ENCODE assay signal across 1 cellular context in the genomic region with DNA sequence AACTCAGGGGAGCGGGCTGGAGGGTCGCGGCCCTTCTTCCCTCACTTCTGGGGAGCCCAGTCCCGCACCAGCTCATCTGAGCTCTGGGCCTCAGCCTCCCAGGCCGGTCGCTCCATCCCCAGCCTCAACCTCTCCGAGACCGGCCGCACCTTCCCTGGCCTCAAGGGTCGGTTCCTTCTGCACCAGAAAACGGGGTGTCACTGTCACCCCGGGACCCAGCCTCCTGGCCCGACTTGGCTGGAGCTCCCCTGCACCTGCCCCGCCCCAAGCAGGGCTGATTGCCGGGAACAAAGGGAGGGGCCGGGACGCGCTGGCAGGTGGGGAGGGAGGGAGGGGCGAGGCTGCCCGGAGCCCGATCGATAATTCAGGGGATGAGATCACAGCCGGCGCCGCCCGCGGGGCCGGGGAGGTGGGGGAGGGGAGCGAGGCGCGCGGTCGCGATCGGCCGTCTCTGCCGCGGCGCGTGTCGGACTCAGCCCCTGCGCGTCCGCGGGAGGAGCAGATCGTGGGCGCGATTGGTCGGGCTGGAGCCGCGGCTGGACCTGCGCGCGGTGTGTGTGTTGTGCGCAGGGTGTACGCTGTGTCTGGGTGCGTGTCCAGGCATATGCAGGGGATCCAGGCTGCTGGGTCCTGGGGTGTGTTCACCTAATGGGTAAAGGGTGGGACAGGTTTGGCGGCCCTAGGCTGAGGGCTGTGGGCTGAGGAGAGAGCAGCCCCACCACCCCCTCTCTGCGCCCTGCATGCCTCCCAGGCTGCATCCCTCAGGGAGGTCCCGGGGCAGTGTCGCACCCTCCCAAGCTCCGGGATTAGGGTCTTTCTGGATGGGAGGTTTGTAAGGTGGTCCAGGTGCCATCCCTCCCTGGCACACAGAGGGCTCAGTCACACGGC.
A peak's percentile ranks its signal among the peaks of the same experiment; 100 is the strongest.
TF ChIP-seq lines count a peak whose summit lies in the region.

No MANE protein-coding gene starts in this region.

TF ChIP-seq in HepG2, 621 proteins besides CTCF, POLR2A, EP300 and RAD21 (continued from another document and continues in another):
- TF ChIP-seq, protein P1, sequence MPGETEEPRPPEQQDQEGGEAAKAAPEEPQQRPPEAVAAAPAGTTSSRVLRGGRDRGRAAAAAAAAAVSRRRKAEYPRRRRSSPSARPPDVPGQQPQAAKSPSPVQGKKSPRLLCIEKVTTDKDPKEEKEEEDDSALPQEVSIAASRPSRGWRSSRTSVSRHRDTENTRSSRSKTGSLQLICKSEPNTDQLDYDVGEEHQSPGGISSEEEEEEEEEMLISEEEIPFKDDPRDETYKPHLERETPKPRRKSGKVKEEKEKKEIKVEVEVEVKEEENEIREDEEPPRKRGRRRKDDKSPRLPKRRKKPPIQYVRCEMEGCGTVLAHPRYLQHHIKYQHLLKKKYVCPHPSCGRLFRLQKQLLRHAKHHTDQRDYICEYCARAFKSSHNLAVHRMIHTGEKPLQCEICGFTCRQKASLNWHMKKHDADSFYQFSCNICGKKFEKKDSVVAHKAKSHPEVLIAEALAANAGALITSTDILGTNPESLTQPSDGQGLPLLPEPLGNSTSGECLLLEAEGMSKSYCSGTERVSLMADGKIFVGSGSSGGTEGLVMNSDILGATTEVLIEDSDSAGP (CRISPR knock-in tag; IDR thresholded peaks at IDR 0.05; ENCODE audit: borderline replicate concordance) = peak; percentile 51; the same call in 1 of the 2 replicates
- TF ChIP-seq, protein P2, sequence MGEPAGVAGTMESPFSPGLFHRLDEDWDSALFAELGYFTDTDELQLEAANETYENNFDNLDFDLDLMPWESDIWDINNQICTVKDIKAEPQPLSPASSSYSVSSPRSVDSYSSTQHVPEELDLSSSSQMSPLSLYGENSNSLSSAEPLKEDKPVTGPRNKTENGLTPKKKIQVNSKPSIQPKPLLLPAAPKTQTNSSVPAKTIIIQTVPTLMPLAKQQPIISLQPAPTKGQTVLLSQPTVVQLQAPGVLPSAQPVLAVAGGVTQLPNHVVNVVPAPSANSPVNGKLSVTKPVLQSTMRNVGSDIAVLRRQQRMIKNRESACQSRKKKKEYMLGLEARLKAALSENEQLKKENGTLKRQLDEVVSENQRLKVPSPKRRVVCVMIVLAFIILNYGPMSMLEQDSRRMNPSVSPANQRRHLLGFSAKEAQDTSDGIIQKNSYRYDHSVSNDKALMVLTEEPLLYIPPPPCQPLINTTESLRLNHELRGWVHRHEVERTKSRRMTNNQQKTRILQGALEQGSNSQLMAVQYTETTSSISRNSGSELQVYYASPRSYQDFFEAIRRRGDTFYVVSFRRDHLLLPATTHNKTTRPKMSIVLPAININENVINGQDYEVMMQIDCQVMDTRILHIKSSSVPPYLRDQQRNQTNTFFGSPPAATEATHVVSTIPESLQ (CRISPR knock-in tag; conservative IDR thresholded peaks at IDR 0.05) = no peak
- TF ChIP-seq SRF (IDR thresholded peaks at IDR 0.05; ENCODE audit: low read depth, low read length) = no peak
- TF ChIP-seq ZFP37 (CRISPR knock-in tag; IDR thresholded peaks at IDR 0.05; ENCODE audit: borderline replicate concordance) = no peak
- no peak for TF ChIP-seq ARID2 (CRISPR knock-in tag; IDR thresholded peaks at IDR 0.05; ENCODE audit: borderline replicate concordance)
- TF ChIP-seq ZNF709 (CRISPR knock-in tag; IDR thresholded peaks at IDR 0.05) = no peak
- TF ChIP-seq, protein P3, sequence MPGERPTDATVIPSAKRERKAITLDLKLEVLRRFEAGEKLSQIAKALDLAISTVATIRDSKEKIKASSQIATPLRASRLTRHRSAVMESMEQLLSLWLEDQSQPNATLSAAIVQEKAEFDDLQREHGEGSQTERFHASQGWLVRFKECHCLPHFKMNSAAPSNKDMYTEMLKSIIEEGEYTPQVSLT (CRISPR knock-in tag; IDR thresholded peaks at IDR 0.05; ENCODE audit: borderline replicate concordance, low read depth) = no peak
- TF ChIP-seq SRY (CRISPR knock-in tag; IDR thresholded peaks at IDR 0.05) = no peak
- TF ChIP-seq, protein P4, sequence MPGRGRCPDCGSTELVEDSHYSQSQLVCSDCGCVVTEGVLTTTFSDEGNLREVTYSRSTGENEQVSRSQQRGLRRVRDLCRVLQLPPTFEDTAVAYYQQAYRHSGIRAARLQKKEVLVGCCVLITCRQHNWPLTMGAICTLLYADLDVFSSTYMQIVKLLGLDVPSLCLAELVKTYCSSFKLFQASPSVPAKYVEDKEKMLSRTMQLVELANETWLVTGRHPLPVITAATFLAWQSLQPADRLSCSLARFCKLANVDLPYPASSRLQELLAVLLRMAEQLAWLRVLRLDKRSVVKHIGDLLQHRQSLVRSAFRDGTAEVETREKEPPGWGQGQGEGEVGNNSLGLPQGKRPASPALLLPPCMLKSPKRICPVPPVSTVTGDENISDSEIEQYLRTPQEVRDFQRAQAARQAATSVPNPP (CRISPR knock-in tag; IDR thresholded peaks at IDR 0.05) = no peak
- TF ChIP-seq, protein P5, sequence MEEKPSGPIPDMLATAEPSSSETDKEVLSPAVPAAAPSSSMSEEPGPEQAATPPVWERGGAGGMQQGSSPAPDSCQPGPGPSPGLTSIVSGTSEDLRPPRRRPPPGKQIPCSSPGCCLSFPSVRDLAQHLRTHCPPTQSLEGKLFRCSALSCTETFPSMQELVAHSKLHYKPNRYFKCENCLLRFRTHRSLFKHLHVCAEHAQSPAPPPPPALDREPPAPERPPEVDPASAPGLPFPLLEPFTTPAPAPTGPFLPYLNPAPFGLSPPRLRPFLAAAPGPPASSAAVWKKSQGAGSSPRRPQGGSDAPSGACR (CRISPR knock-in tag; IDR thresholded peaks at IDR 0.05) = no peak
- no peak for TF ChIP-seq PTBP1 (IDR thresholded peaks at IDR 0.05; ENCODE audit: low read depth, low read length, poor library complexity, severe bottlenecking)
- peak; percentile 79; the same call in 1 of the 2 replicates for TF ChIP-seq ZNF383 (CRISPR knock-in tag; IDR thresholded peaks at IDR 0.05; ENCODE audit: borderline replicate concordance)
- TF ChIP-seq ZNF615 (CRISPR knock-in tag; IDR thresholded peaks at IDR 0.05; ENCODE audit: borderline replicate concordance) = no peak
- TF ChIP-seq, protein P6, sequence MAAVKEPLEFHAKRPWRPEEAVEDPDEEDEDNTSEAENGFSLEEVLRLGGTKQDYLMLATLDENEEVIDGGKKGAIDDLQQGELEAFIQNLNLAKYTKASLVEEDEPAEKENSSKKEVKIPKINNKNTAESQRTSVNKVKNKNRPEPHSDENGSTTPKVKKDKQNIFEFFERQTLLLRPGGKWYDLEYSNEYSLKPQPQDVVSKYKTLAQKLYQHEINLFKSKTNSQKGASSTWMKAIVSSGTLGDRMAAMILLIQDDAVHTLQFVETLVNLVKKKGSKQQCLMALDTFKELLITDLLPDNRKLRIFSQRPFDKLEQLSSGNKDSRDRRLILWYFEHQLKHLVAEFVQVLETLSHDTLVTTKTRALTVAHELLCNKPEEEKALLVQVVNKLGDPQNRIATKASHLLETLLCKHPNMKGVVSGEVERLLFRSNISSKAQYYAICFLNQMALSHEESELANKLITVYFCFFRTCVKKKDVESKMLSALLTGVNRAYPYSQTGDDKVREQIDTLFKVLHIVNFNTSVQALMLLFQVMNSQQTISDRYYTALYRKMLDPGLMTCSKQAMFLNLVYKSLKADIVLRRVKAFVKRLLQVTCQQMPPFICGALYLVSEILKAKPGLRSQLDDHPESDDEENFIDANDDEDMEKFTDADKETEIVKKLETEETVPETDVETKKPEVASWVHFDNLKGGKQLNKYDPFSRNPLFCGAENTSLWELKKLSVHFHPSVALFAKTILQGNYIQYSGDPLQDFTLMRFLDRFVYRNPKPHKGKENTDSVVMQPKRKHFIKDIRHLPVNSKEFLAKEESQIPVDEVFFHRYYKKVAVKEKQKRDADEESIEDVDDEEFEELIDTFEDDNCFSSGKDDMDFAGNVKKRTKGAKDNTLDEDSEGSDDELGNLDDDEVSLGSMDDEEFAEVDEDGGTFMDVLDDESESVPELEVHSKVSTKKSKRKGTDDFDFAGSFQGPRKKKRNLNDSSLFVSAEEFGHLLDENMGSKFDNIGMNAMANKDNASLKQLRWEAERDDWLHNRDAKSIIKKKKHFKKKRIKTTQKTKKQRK (IDR thresholded peaks at IDR 0.05; ENCODE audit: low read length) = no peak
- TF ChIP-seq DPF2 (CRISPR knock-in tag; IDR thresholded peaks at IDR 0.05; ENCODE audit: borderline replicate concordance, low read depth) = peak; percentile 14; the same call in 1 of the 2 replicates
- TF ChIP-seq, protein P7, sequence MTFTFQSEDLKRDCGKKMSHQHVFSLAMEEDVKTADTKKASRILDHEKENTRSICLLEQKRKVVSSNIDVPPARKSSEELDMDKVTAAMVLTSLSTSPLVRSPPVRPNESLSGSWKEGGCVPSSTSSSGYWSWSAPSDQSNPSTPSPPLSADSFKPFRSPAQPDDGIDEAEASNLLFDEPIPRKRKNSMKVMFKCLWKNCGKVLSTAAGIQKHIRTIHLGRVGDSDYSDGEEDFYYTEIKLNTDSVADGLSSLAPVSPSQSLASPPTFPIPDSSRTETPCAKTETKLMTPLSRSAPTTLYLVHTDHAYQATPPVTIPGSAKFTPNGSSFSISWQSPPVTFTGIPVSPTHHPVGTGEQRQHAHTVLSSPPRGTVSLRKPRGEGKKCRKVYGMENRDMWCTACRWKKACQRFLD (CRISPR knock-in tag; IDR thresholded peaks at IDR 0.05; ENCODE audit: borderline replicate concordance) = no peak
- TF ChIP-seq IKZF4 (CRISPR knock-in tag; IDR thresholded peaks at IDR 0.05; ENCODE audit: borderline replicate concordance, low read depth, not compliant biosample characterization) = no peak
- no peak for TF ChIP-seq ZKSCAN5 (CRISPR knock-in tag; IDR thresholded peaks at IDR 0.05)
- no peak for TF ChIP-seq CBX2 (IDR thresholded peaks at IDR 0.05; ENCODE audit: low read depth, low read length)
- no peak for TF ChIP-seq CBX2 (CRISPR knock-in tag; IDR thresholded peaks at IDR 0.05; ENCODE audit: low read depth)
- no peak for TF ChIP-seq KLF11 (CRISPR knock-in tag; IDR thresholded peaks at IDR 0.05)
- TF ChIP-seq, protein P8, sequence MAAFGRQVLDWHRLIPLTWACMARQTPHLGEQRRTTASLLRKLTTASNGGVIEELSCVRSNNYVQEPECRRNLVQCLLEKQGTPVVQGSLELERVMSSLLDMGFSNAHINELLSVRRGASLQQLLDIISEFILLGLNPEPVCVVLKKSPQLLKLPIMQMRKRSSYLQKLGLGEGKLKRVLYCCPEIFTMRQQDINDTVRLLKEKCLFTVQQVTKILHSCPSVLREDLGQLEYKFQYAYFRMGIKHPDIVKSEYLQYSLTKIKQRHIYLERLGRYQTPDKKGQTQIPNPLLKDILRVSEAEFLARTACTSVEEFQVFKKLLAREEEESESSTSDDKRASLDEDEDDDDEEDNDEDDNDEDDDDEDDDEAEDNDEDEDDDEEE (CRISPR knock-in tag; IDR thresholded peaks at IDR 0.05) = no peak
- TF ChIP-seq ZNF337 (CRISPR knock-in tag; IDR thresholded peaks at IDR 0.05; ENCODE audit: borderline replicate concordance, low read depth) = no peak
- TF ChIP-seq, protein P9, sequence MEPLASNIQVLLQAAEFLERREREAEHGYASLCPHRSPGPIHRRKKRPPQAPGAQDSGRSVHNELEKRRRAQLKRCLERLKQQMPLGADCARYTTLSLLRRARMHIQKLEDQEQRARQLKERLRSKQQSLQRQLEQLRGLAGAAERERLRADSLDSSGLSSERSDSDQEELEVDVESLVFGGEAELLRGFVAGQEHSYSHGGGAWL (CRISPR knock-in tag; IDR thresholded peaks at IDR 0.05) = peak; percentile 79; the same call in 1 of the 2 replicates
- TF ChIP-seq NCOA1 (CRISPR knock-in tag; IDR thresholded peaks at IDR 0.05) = no peak
- TF ChIP-seq ZNF772 (CRISPR knock-in tag; IDR thresholded peaks at IDR 0.05) = no peak
- peak; percentile 77 for TF ChIP-seq KLF12 (CRISPR knock-in tag; IDR thresholded peaks at IDR 0.05; ENCODE audit: borderline replicate concordance)
- no peak for TF ChIP-seq PAWR (CRISPR knock-in tag; IDR thresholded peaks at IDR 0.05; ENCODE audit: borderline replicate concordance)
- TF ChIP-seq ZNF160 (CRISPR knock-in tag; IDR thresholded peaks at IDR 0.05) = peak; percentile 46; the same call in 1 of the 2 replicates
- TF ChIP-seq ZNF282 (IDR thresholded peaks at IDR 0.05; ENCODE audit: partially characterized antibody) = no peak
- peak; percentile 62; the same call in 1 of the 2 replicates for TF ChIP-seq CBFB (CRISPR knock-in tag; IDR thresholded peaks at IDR 0.05)
- no peak for TF ChIP-seq AGO2 (optimal IDR thresholded peaks at IDR 0.05; ENCODE audit: low read depth, low read length)
- TF ChIP-seq, protein P10, sequence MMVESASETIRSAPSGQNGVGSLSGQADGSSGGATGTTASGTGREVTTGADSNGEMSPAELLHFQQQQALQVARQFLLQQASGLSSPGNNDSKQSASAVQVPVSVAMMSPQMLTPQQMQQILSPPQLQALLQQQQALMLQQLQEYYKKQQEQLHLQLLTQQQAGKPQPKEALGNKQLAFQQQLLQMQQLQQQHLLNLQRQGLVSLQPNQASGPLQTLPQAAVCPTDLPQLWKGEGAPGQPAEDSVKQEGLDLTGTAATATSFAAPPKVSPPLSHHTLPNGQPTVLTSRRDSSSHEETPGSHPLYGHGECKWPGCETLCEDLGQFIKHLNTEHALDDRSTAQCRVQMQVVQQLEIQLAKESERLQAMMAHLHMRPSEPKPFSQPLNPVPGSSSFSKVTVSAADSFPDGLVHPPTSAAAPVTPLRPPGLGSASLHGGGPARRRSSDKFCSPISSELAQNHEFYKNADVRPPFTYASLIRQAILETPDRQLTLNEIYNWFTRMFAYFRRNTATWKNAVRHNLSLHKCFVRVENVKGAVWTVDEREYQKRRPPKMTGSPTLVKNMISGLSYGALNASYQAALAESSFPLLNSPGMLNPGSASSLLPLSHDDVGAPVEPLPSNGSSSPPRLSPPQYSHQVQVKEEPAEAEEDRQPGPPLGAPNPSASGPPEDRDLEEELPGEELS (CRISPR knock-in tag; IDR thresholded peaks at IDR 0.05) = peak; percentile 49; the same call in 1 of the 2 replicates
- no peak for TF ChIP-seq ZNF101 (CRISPR knock-in tag; IDR thresholded peaks at IDR 0.05; ENCODE audit: borderline replicate concordance, low read depth)
- TF ChIP-seq, protein P11, sequence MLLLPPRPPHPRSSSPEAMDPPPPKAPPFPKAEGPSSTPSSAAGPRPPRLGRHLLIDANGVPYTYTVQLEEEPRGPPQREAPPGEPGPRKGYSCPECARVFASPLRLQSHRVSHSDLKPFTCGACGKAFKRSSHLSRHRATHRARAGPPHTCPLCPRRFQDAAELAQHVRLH (CRISPR knock-in tag; IDR thresholded peaks at IDR 0.05; ENCODE audit: borderline replicate concordance, low read depth) = peak; percentile 38; the same call in 1 of the 2 replicates
- TF ChIP-seq THYN1 (CRISPR knock-in tag; IDR thresholded peaks at IDR 0.05; ENCODE audit: borderline replicate concordance, low read depth) = no peak
- no peak for TF ChIP-seq MXD4 (CRISPR knock-in tag; IDR thresholded peaks at IDR 0.05)
- TF ChIP-seq, protein P12, sequence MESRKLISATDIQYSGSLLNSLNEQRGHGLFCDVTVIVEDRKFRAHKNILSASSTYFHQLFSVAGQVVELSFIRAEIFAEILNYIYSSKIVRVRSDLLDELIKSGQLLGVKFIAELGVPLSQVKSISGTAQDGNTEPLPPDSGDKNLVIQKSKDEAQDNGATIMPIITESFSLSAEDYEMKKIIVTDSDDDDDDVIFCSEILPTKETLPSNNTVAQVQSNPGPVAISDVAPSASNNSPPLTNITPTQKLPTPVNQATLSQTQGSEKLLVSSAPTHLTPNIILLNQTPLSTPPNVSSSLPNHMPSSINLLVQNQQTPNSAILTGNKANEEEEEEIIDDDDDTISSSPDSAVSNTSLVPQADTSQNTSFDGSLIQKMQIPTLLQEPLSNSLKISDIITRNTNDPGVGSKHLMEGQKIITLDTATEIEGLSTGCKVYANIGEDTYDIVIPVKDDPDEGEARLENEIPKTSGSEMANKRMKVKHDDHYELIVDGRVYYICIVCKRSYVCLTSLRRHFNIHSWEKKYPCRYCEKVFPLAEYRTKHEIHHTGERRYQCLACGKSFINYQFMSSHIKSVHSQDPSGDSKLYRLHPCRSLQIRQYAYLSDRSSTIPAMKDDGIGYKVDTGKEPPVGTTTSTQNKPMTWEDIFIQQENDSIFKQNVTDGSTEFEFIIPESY (CRISPR knock-in tag; IDR thresholded peaks at IDR 0.05) = no peak
- peak; percentile 37 for TF ChIP-seq ZNF768 (CRISPR knock-in tag; IDR thresholded peaks at IDR 0.05)
- TF ChIP-seq TAF1 (CRISPR knock-in tag; IDR thresholded peaks at IDR 0.05) = no peak
- TF ChIP-seq RXRA (CRISPR knock-in tag; IDR thresholded peaks at IDR 0.05) = peak; percentile 42
- TF ChIP-seq SP4 (CRISPR knock-in tag; IDR thresholded peaks at IDR 0.05) = peak; percentile 76
